ENCODE assay signal across 14 cellular contexts in genomic region chr18:11147962-11148654, GRCh38. TPM values are rescaled to one million over a fixed set of nuclear protein-coding genes. Genes with fewer than 3 reads are reported as not detected.
DNase-seq lines count a peak whose midpoint lies in the region; ATAC-seq and TF ChIP-seq lines count a peak whose summit lies in the region.
"Had no signal": no experiment of that assay in that cellular context is flagged by ENCODE, and none has a peak within 500 bp of the region (broad histone marks: within the 10 kb centered on the region; RNA-seq: fewer than 3 reads in every experiment).

No MANE protein-coding gene starts in this region.

- WGBS in neuronal stem cell (ENCODE audit: extremely low coverage in 2 of 2, insufficient read length in 2 of 2, insufficient replicate concordance in 1 of 2), 2 donors: no CpG with 5 or more reads among the region's 38 CpGs

- TF ChIP-seq CTCF in A673 (conservative IDR thresholded peaks at IDR 0.05; ENCODE audit: low read depth, low read length) (no peak), fibroblast of lung (conservative IDR thresholded peaks at IDR 0.05 in 1 of 2, IDR thresholded peaks at IDR 0.05 in 1 of 2; ENCODE audit: low read depth in 1 of 2, low read length in 2 of 2) (no peak)

- no peaks in the 10 kb centered on the region for H3K36me3 ChIP-seq in A673 (ENCODE audit: insufficient read depth, low read length, poor library complexity, severe bottlenecking)
- no peaks in the 10 kb centered on the region for H3K36me3 ChIP-seq in HUES6 (ENCODE audit: control insufficient read depth, insufficient read depth, low read length)
- no peaks in the 10 kb centered on the region for H3K36me3 ChIP-seq in fibroblast of lung (ENCODE audit: control insufficient read depth, insufficient read depth, low read length)
- no peaks in the 10 kb centered on the region for H3K36me3 ChIP-seq in neuronal stem cell (replicated peaks in 1 of 2; ENCODE audit: control insufficient read depth in 2 of 2, insufficient read depth in 2 of 2, low read length in 2 of 2)
- H3K36me3 ChIP-seq: WERI-Rb-1 had no signal

- H4K20me1 ChIP-seq in fibroblast of lung (ENCODE audit: control insufficient read depth, extremely low read depth, insufficient read depth, low read length): no peaks in the 10 kb centered on the region

- peak overlapping the region; percentile 17 for H2BK12ac ChIP-seq in neuronal stem cell (ENCODE audit: low read length)

- peak overlapping the region; percentile 65 for H2AK5ac ChIP-seq in neuronal stem cell (ENCODE audit: low read depth, low read length)

- H3K4me3 ChIP-seq in A673 (ENCODE audit: low read depth, low read length, poor library complexity, severe bottlenecking): peak overlapping the region; percentile 39
- peak overlapping the region; percentile 49 for H3K4me3 ChIP-seq in HUES6 (ENCODE audit: low read depth, low read length)
- H3K4me3 ChIP-seq in fibroblast of lung (replicated peaks in 1 of 4; ENCODE audit: control extremely low read depth in 1 of 4, insufficient read depth in 1 of 4, low read depth in 3 of 4, low read length in 4 of 4): peak overlapping the region; percentile 1 to 46 (median 28)
- H3K4me3 ChIP-seq in neuronal stem cell (ENCODE audit: low read length in 2 of 2): peak overlapping the region; percentile 49 to 76

- peaks cover 5% of the 10 kb centered on the region for H3K79me1 ChIP-seq in neuronal stem cell (ENCODE audit: low read depth, low read length)

- peak overlapping the region; percentile 39 for H3K23ac ChIP-seq in neuronal stem cell (ENCODE audit: low read depth, low read length, poor library complexity)

- H3K4me2 ChIP-seq in fibroblast of lung (ENCODE audit: extremely low read depth, insufficient read depth, low read length): peak overlapping the region; percentile 59
- H3K4me2 ChIP-seq in neuronal stem cell (ENCODE audit: insufficient read depth, low read length, poor library complexity, severe bottlenecking): peak overlapping the region; percentile 92

- intact Hi-C loops in A673 (cut with micrococcal nuclease; ENCODE audit: unreplicated experiment): no loop called here

- no TSS peak for BruUV-seq in A673 (replicated peaks; lab: Mats Ljungman, UMichigan)

- H3K27ac ChIP-seq in A673 (ENCODE audit: low read depth, low read length, poor library complexity, severe bottlenecking) (no peak overlapping the region), HUES6 (ENCODE audit: low read depth, low read length) (no peak overlapping the region), fibroblast of lung (ENCODE audit: insufficient read depth, low read length) (no peak overlapping the region), neuronal stem cell (replicated peaks; ENCODE audit: low read length) (no peak overlapping the region)
- H3K27ac ChIP-seq: WERI-Rb-1 had no signal

- peak overlapping the region; percentile 81 for H2BK15ac ChIP-seq in neuronal stem cell (ENCODE audit: low read length)

- ATAC-seq in GM19351 (IDR thresholded peaks at IDR 0.05; ENCODE audit: unreplicated experiment): no peak
- ATAC-seq in HG03280 (IDR thresholded peaks at IDR 0.05; ENCODE audit: unreplicated experiment): no peak
- ATAC-seq: stimulated activated effector memory CD8-positive, alpha-beta T cell treated with anti-CD3 and anti-CD28 coated beads, Interleukin-12 subunit alpha, Interleukin-12 subunit beta, amount 100 ng/mL, for 72 hours had no signal

- H3K4me1 ChIP-seq in A673 (ENCODE audit: insufficient read depth, low read length, poor library complexity, severe bottlenecking) (peaks cover 17% of the 10 kb centered on the region), HUES6 (ENCODE audit: control insufficient read depth, insufficient read depth, low read length) (peaks cover 44% of the 10 kb centered on the region), fibroblast of lung (ENCODE audit: control insufficient read depth, extremely low read depth, insufficient read depth, low read length) (no peaks in the 10 kb centered on the region), neuronal stem cell (ENCODE audit: control insufficient read depth in 2 of 2, insufficient read depth in 1 of 2, low read depth in 1 of 2, low read length in 2 of 2) (peaks cover 0 to 15% of the 10 kb centered on the region in 2 donors)

- H3K9ac ChIP-seq in HUES6 (ENCODE audit: low read length) (peak overlapping the region; percentile 23), fibroblast of lung (ENCODE audit: insufficient read depth, low read length) (no peak overlapping the region), neuronal stem cell (ENCODE audit: low read depth, low read length, poor library complexity) (peak overlapping the region; percentile 89)

- H3K27me3 ChIP-seq in A673 (replicated peaks; ENCODE audit: insufficient read depth, low read depth, low read length, poor library complexity) (peaks cover 52% of the 10 kb centered on the region), HUES6 (ENCODE audit: control insufficient read depth, insufficient read depth, low read length) (peaks cover 61% of the 10 kb centered on the region), fibroblast of lung (ENCODE audit: control insufficient read depth, insufficient read depth, low read length) (peaks cover 25% of the 10 kb centered on the region), neuronal stem cell (ENCODE audit: control insufficient read depth in 3 of 3, insufficient read depth in 3 of 3, low read depth in 1 of 3, low read length in 3 of 3) (peaks cover 16 to 62% (median 45%) of the 10 kb centered on the region in 3 experiments)

- H2BK5ac ChIP-seq in neuronal stem cell (ENCODE audit: low read length): peak overlapping the region; percentile 20

- DNase-seq in A673 (ENCODE audit: low spot score) (no peak), fibroblast of lung (ENCODE audit: low read depth in 2 of 2) (peak in 1 of 2 donors; percentile 25), neuronal stem cell (ENCODE audit: low spot score) (no peak), T-helper 9 cell (no peak), pons (ENCODE audit: low spot score) (no peak)
- DNase-seq: activated gamma-delta T cell treated with Interleukin-2 at 50 U/mL for 16 hours; CD4-positive, alpha-beta memory T cell; Karpas-422; NCI-H774; WERI-Rb-1 had no signal

- CTCF ChIA-PET in A673 (lab: Charles Lee): no interaction called here

- H3K14ac ChIP-seq in neuronal stem cell (ENCODE audit: low read length): peak overlapping the region; percentile 79

- POLR2A ChIA-PET in A673 (lab: Charles Lee; ENCODE audit: low non-redundant PET): no interaction called here

- H3K9me3 ChIP-seq in A673 (ENCODE audit: low read depth, low read length, poor library complexity, severe bottlenecking) (no peaks in the 10 kb centered on the region), HUES6 (ENCODE audit: control insufficient read depth, insufficient read depth, low read depth, low read length) (no peaks in the 10 kb centered on the region), fibroblast of lung (ENCODE audit: control insufficient read depth, insufficient read depth, low read depth, low read length) (no peaks in the 10 kb centered on the region), neuronal stem cell (replicated peaks in 1 of 2; ENCODE audit: control insufficient read depth in 2 of 2, insufficient read depth in 1 of 2, low read depth in 1 of 2, low read length in 2 of 2) (no peaks in the 10 kb centered on the region)

- no peak overlapping the region for H2AFZ ChIP-seq in fibroblast of lung (ENCODE audit: low read length)
- H2AFZ ChIP-seq in neuronal stem cell (ENCODE audit: low read length): peak overlapping the region; percentile 91

- H3K18ac ChIP-seq in neuronal stem cell (ENCODE audit: low read length): peak overlapping the region; percentile 96

- H4K8ac ChIP-seq in neuronal stem cell (ENCODE audit: low read depth, low read length): no peak overlapping the region

- H3K79me2 ChIP-seq in fibroblast of lung (ENCODE audit: control insufficient read depth, insufficient read depth, low read length): no peaks in the 10 kb centered on the region

- no peak overlapping the region for H4K91ac ChIP-seq in neuronal stem cell (ENCODE audit: low read depth, low read length, poor library complexity)

- H2BK120ac ChIP-seq in neuronal stem cell (ENCODE audit: low read depth, low read length): no peak overlapping the region

- no peak overlapping the region for H3K4ac ChIP-seq in neuronal stem cell (ENCODE audit: low read length)

RNA-seq across cellular contexts. Expression of gene PIEZO2, which starts 1.3 kb away (rescaled TPM):
- total RNA-seq in A673 (2021) (5.5 and 8.8 TPM in 2 replicates), fibroblast of lung (6.6 and 32.9 TPM in 2 replicates)
- polyA plus RNA-seq in fibroblast of lung: 1.2 and 6.9 TPM in 2 replicates
- polyA plus RNA-seq in fibroblast of lung (2012): 0.51 and 4.0 TPM in 2 replicates
- polyA minus RNA-seq in fibroblast of lung (ENCODE audit: low replicate concordance): 1.8 and 21.7 TPM in 2 replicates
- 2.8 TPM for polyA plus RNA-seq in neuronal stem cell (2013, experiment 1 of 2)
- 3.2 TPM for polyA plus RNA-seq in neuronal stem cell (2013, experiment 2 of 2)
- total RNA-seq: CD4-positive, alpha-beta memory T cell had no signal
- polyA plus RNA-seq: CD4-positive, alpha-beta memory T cell had no signal
